Comparison of ENCODE assay signal across 25 cellular contexts in the genomic region with DNA sequence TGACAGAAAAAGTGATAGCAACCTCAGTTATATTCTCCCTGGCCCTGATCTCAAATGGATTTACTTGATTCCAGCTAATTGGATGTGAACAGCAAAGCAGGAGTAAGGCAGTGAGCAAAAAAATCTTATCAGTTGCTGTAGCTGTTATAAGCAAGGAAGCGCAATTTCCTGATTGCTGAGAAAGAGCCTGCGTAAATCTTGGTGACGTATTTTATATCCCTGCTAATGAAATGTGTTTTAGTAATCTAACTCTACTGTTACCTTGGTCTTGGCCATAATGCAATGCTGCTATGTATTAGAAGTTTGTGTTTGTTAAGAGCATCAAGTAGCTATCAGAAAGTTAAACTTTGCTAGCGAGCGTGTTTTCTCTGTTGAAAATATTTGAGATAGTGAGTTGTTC.
"Had no signal": no experiment of that assay in that cellular context is flagged by ENCODE, and none has a peak within 500 bp of the region (broad histone marks: within the 10 kb centered on the region; RNA-seq: fewer than 3 reads in every experiment).

No MANE protein-coding gene starts in this region.

- H3K9me3 ChIP-seq: ascending aorta, breast epithelium, colonic mucosa had no signal

- H3K4me3 Mint-ChIP-seq: activated CD4-positive, alpha-beta T cell treated with anti-CD3 and anti-CD28 coated beads, Interleukin-2, amount 10 ng/mL, durations not matched to agents 7 days and 5 days; activated CD8-positive, alpha-beta T cell treated with anti-CD3 and anti-CD28 coated beads for 36 hours; activated naive CD4-positive, alpha-beta T cell treated with anti-CD3 and anti-CD28 coated beads for 36 hours; activated naive CD4-positive, alpha-beta T cell treated with anti-CD3 and anti-CD28 coated beads, Interleukin-2, amount 50 U/mL, for 24 hours; activated naive CD8-positive, alpha-beta T cell treated with anti-CD3 and anti-CD28 coated beads, Interleukin-2, amount 10 ng/mL, durations not matched to agents 7 days and 5 days; activated T-cell treated with anti-CD3 and anti-CD28 coated beads, Interleukin-2, amount 50 U/mL, for 4 hours; activated T-helper 17 cell treated with anti-CD3 and anti-CD28 coated beads, Interleukin-2, amount 50 U/mL, for 72 hours; brain; WTC11 had no signal

- H3K36me3 ChIP-seq: ascending aorta, breast epithelium, cardiac muscle cell, colonic mucosa, gastroesophageal sphincter had no signal

- H3K9me3 Mint-ChIP-seq: activated CD4-positive, alpha-beta T cell treated with anti-CD3 and anti-CD28 coated beads, Interleukin-2, amount 10 ng/mL, durations not matched to agents 7 days and 5 days had no signal

- DNase-seq: activated CD4-positive, alpha-beta T cell treated with anti-CD3 and anti-CD28 coated beads for 1 hour; activated CD4-positive, alpha-beta T cell treated with anti-CD3 and anti-CD28 coated beads for 4 hours; activated CD4-positive, alpha-beta T cell treated with anti-CD3 and anti-CD28 coated beads, Interleukin-2, amount 10 ng/mL, durations not matched to agents 7 days and 5 days; activated CD4-positive, alpha-beta T cell treated with anti-CD3 and anti-CD28 coated beads, Interleukin-2, amount 50 U/mL, for 4 hours; activated CD8-positive, alpha-beta memory T cell treated with anti-CD3 and anti-CD28 coated beads for 24 hours; activated CD8-positive, alpha-beta T cell treated with anti-CD3 and anti-CD28 coated beads for 36 hours; activated effector memory CD4-positive, alpha-beta T cell treated with Interleukin-2 at 50 U/mL for 16 hours; activated naive CD4-positive, alpha-beta T cell treated with anti-CD3 and anti-CD28 coated beads for 36 hours; activated naive CD8-positive, alpha-beta T cell treated with anti-CD3 and anti-CD28 coated beads, Interleukin-2, amount 10 ng/mL, durations not matched to agents 7 days and 5 days; activated T-cell treated with anti-CD3 and anti-CD28 coated beads, Interleukin-2, amount 50 U/mL, for 4 hours; central memory CD4-positive, alpha-beta T cell; cerebellar nuclear complex; colonic mucosa; effector CD8-positive, alpha-beta T cell; foreskin keratinocyte; T-helper 2 cell had no signal

- H3K27ac Mint-ChIP-seq: activated CD4-positive, alpha-beta T cell treated with anti-CD3 and anti-CD28 coated beads, Interleukin-2, amount 10 ng/mL, durations not matched to agents 7 days and 5 days; activated CD8-positive, alpha-beta T cell treated with anti-CD3 and anti-CD28 coated beads for 36 hours; activated naive CD4-positive, alpha-beta T cell treated with anti-CD3 and anti-CD28 coated beads for 36 hours; activated naive CD4-positive, alpha-beta T cell treated with anti-CD3 and anti-CD28 coated beads, Interleukin-2, amount 50 U/mL, for 24 hours; activated naive CD8-positive, alpha-beta T cell treated with anti-CD3 and anti-CD28 coated beads, Interleukin-2, amount 10 ng/mL, durations not matched to agents 7 days and 5 days; activated T-helper 17 cell treated with anti-CD3 and anti-CD28 coated beads, Interleukin-2, amount 50 U/mL, for 72 hours; brain; WTC11 had no signal

- H3K36me3 Mint-ChIP-seq: activated naive CD4-positive, alpha-beta T cell treated with anti-CD3 and anti-CD28 coated beads, Interleukin-2, amount 50 U/mL, for 24 hours; activated naive CD8-positive, alpha-beta T cell treated with anti-CD3 and anti-CD28 coated beads, Interleukin-2, amount 10 ng/mL, durations not matched to agents 7 days and 5 days; brain had no signal

- H3K27me3 ChIP-seq: ascending aorta, breast epithelium, cardiac muscle cell, colonic mucosa, foreskin keratinocyte, gastroesophageal sphincter had no signal

- H3K4me1 Mint-ChIP-seq: activated CD4-positive, alpha-beta T cell treated with anti-CD3 and anti-CD28 coated beads, Interleukin-2, amount 10 ng/mL, durations not matched to agents 7 days and 5 days; activated naive CD4-positive, alpha-beta T cell treated with anti-CD3 and anti-CD28 coated beads, Interleukin-2, amount 50 U/mL, for 24 hours; activated naive CD8-positive, alpha-beta T cell treated with anti-CD3 and anti-CD28 coated beads, Interleukin-2, amount 10 ng/mL, durations not matched to agents 7 days and 5 days; activated T-helper 17 cell treated with anti-CD3 and anti-CD28 coated beads, Interleukin-2, amount 50 U/mL, for 72 hours; brain had no signal

- H3K4me1 ChIP-seq: ascending aorta, breast epithelium, colonic mucosa, foreskin keratinocyte, gastroesophageal sphincter had no signal

- H3K27me3 Mint-ChIP-seq: activated CD4-positive, alpha-beta T cell treated with anti-CD3 and anti-CD28 coated beads, Interleukin-2, amount 10 ng/mL, durations not matched to agents 7 days and 5 days; activated CD8-positive, alpha-beta T cell treated with anti-CD3 and anti-CD28 coated beads for 36 hours; activated naive CD4-positive, alpha-beta T cell treated with anti-CD3 and anti-CD28 coated beads, Interleukin-2, amount 50 U/mL, for 24 hours; activated naive CD8-positive, alpha-beta T cell treated with anti-CD3 and anti-CD28 coated beads, Interleukin-2, amount 10 ng/mL, durations not matched to agents 7 days and 5 days; activated T-helper 17 cell treated with anti-CD3 and anti-CD28 coated beads, Interleukin-2, amount 50 U/mL, for 72 hours had no signal

- H3K4me3 ChIP-seq: ascending aorta, breast epithelium, cardiac muscle cell, colonic mucosa, gastroesophageal sphincter had no signal

- ATAC-seq: activated CD8-positive, alpha-beta T cell treated with anti-CD3 and anti-CD28 coated beads for 36 hours; activated T-cell treated with anti-CD3 and anti-CD28 coated beads, Interleukin-2, amount 50 U/mL, for 4 hours; activated T-helper 17 cell treated with anti-CD3 and anti-CD28 coated beads, Interleukin-2, amount 50 U/mL, for 72 hours; foreskin keratinocyte; gastroesophageal sphincter; WTC11 had no signal

- H3K27ac ChIP-seq: ascending aorta, breast epithelium, cardiac muscle cell, colonic mucosa, epithelial cell of prostate, foreskin keratinocyte, gastroesophageal sphincter had no signal
